In the genomic region with DNA sequence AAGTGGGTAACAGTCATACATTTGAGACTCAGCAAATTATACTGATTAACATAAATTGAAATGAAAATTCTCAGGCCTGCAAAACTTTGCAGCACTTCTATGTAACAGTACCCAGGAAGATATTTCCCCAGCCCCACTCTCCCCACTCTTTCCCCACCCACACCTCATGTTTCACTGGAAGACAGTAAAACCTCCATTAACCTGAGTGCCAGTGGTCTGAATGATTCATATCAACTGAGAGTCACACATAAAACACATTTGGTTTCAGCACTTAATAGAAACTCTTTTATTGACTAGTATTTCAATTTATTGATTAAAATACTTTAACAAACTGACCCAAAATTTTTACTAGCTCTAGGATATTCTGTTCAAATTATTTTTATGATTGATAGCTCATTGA, we compare ENCODE assay signal across 1 cellular context.
TF ChIP-seq lines count a peak whose summit lies in the region.

No MANE protein-coding gene starts in this region.

TF ChIP-seq in A549, 52 proteins besides CTCF, POLR2A, EP300 and RAD21 (continued from another document):
- TF ChIP-seq, protein P1, sequence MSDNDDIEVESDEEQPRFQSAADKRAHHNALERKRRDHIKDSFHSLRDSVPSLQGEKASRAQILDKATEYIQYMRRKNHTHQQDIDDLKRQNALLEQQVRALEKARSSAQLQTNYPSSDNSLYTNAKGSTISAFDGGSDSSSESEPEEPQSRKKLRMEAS (IDR thresholded peaks at IDR 0.05): no peak
- TF ChIP-seq HMGXB4 (CRISPR knock-in tag; IDR thresholded peaks at IDR 0.05; ENCODE audit: borderline replicate concordance) (no peak), CBX2 (IDR thresholded peaks at IDR 0.05; ENCODE audit: borderline replicate concordance, low read depth) (no peak), PHF8 (IDR thresholded peaks at IDR 0.05; ENCODE audit: borderline replicate concordance, low read depth) (no peak), JUN (IDR thresholded peaks at IDR 0.05) (no peak), GATA3 (IDR thresholded peaks at IDR 0.05; ENCODE audit: borderline replicate concordance) (no peak), FOSL2 (IDR thresholded peaks at IDR 0.05) (no peak), FOSL2 (CRISPR knock-in tag; IDR thresholded peaks at IDR 0.05) (no peak), EHMT2 (IDR thresholded peaks at IDR 0.05; ENCODE audit: low read depth) (no peak), ELK1 (IDR thresholded peaks at IDR 0.05; ENCODE audit: low read depth, low read length) (no peak)
